In the genomic region with DNA sequence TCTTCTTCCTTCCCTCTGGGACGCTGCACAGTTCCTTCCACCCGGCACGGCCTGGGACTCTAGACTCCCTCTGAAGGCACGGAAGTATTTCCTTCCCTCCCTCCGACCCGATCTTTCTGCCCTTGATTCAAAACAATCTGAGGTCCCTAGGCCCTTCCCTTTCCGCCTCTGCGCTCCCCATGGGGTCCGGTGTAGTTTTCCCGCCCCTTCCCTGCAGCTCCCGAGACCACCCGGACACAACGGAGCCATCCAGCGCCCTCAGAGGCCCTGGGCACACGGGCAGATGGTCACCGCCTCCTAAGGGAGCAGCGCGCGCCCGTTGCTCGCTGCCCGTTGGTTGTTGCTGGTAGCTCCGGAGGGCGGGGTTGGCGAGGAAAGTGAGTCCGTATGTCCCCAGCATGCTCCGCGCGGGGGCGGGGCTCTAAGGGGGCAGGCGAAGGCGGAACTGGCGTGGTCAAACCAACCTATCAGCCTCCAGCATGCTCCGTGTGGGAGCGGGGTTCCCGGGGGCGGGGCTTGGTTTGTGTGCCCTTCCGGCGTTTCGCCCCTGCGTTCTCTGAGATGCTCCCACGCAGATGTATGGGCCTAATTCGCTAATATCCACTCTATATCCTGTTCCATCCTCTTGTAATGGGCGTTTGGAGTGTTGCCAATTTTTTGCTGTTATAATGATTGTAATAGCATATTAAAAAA, we compare ENCODE assay signal across 8 cellular contexts. TPM values are rescaled to one million over a fixed set of nuclear protein-coding genes. Genes with fewer than 3 reads are reported as not detected.
A peak's percentile ranks its signal among the peaks of the same experiment; 100 is the strongest.
DNase-seq lines count a peak whose midpoint lies in the region; ATAC-seq and TF ChIP-seq lines count a peak whose summit lies in the region.

No MANE protein-coding gene starts in this region.

- H3K36me3 Mint-ChIP-seq in T-helper 1 cell treated with Interleukin-12 subunit alpha and Interleukin-12 subunit beta and Interleukin-4 antibody, amounts not matched to agents 30 μg/mL and 1 μg/mL, for 36 hours (ENCODE audit: low read depth), result no peaks in the 10 kb centered on the region
- peaks cover 1% of the 10 kb centered on the region for H3K36me3 Mint-ChIP-seq in progenitor cell of endocrine pancreas (ENCODE audit: insufficient read depth)

- peak overlapping the region; percentile 93 for H3K4me3 Mint-ChIP-seq in T-helper 1 cell treated with Interleukin-12 subunit alpha and Interleukin-12 subunit beta and Interleukin-4 antibody, amounts not matched to agents 30 μg/mL and 1 μg/mL, for 36 hours
- H3K4me3 Mint-ChIP-seq in progenitor cell of endocrine pancreas (ENCODE audit: low read depth), result peak overlapping the region; percentile 83

- peak overlapping the region; percentile 92 for H3K27ac ChIP-seq in angular gyrus (ENCODE audit: low read depth, low read length)

- DNase-seq in NCI-H1694 (lab: John Stamatoyannopoulos, UW) (peak; percentile 96), left ventricle myocardium superior (peak; percentile 100), progenitor cell of endocrine pancreas (ENCODE audit: low spot score, unreplicated experiment) (peak; percentile 98), ureter (ENCODE audit: low spot score) (peak; percentile 99)

- TF ChIP-seq CTCF in progenitor cell of endocrine pancreas (IDR thresholded peaks at IDR 0.05; ENCODE audit: unreplicated experiment), result no peak

- intact Hi-C loops in left ventricle myocardium superior (cut with micrococcal nuclease), result no loop called here

- peaks cover 22% of the 10 kb centered on the region for H3K4me1 Mint-ChIP-seq in T-helper 1 cell treated with Interleukin-12 subunit alpha and Interleukin-12 subunit beta and Interleukin-4 antibody, amounts not matched to agents 30 μg/mL and 1 μg/mL, for 36 hours (ENCODE audit: low read depth)
- peaks cover 18% of the 10 kb centered on the region for H3K4me1 Mint-ChIP-seq in progenitor cell of endocrine pancreas (ENCODE audit: low read depth)

- H3K27me3 Mint-ChIP-seq in T-helper 1 cell treated with Interleukin-12 subunit alpha and Interleukin-12 subunit beta and Interleukin-4 antibody, amounts not matched to agents 30 μg/mL and 1 μg/mL, for 36 hours (ENCODE audit: low read depth), result peaks cover 4% of the 10 kb centered on the region
- no peaks in the 10 kb centered on the region for H3K27me3 Mint-ChIP-seq in progenitor cell of endocrine pancreas

- no peaks in the 10 kb centered on the region for H3K9me3 Mint-ChIP-seq in T-helper 1 cell treated with Interleukin-12 subunit alpha and Interleukin-12 subunit beta and Interleukin-4 antibody, amounts not matched to agents 30 μg/mL and 1 μg/mL, for 36 hours
- H3K9me3 Mint-ChIP-seq in progenitor cell of endocrine pancreas (ENCODE audit: low read depth), result no peaks in the 10 kb centered on the region

- peak overlapping the region; percentile 93 for H3K27ac Mint-ChIP-seq in T-helper 1 cell treated with Interleukin-12 subunit alpha and Interleukin-12 subunit beta and Interleukin-4 antibody, amounts not matched to agents 30 μg/mL and 1 μg/mL, for 36 hours
- peak overlapping the region; percentile 96 for H3K27ac Mint-ChIP-seq in progenitor cell of endocrine pancreas

- ATAC-seq in GM18498 (IDR thresholded peaks at IDR 0.05; ENCODE audit: unreplicated experiment), result peak; percentile 96
- peak; percentile 97 for ATAC-seq in HG02885 (IDR thresholded peaks at IDR 0.05; ENCODE audit: poor library complexity, unreplicated experiment)
- peak; percentile 99 for ATAC-seq in left ventricle myocardium superior

RNA-seq across cellular contexts. Expression of gene MIF, which starts 19.6 kb away (rescaled TPM):
- 270 TPM for total RNA-seq in left ventricle myocardium superior
- 562 and 580 TPM in 2 replicates for total RNA-seq in progenitor cell of endocrine pancreas
- total RNA-seq in ureter, result 528 TPM

RNA-seq across cellular contexts. Expression of gene GSTT2B, which starts 47.2 kb away (rescaled TPM):
- total RNA-seq in left ventricle myocardium superior, result 3.2 TPM
- 4.8 and 5.4 TPM in 2 replicates for total RNA-seq in progenitor cell of endocrine pancreas
- total RNA-seq in ureter, result 6.9 TPM

RNA-seq across cellular contexts. Expression of gene DDTL, which starts 52.9 kb away (rescaled TPM):
- total RNA-seq in left ventricle myocardium superior (1.6 TPM), progenitor cell of endocrine pancreas (not detected in 2 replicates), ureter (6.6 TPM)

RNA-seq across cellular contexts. Expression of gene SLC2A11, which starts 56.1 kb away (rescaled TPM):
- total RNA-seq in left ventricle myocardium superior (25.3 TPM), progenitor cell of endocrine pancreas (39.7 and 40.1 TPM in 2 replicates), ureter (15.0 TPM)

Comparison
In these comparisons a context has a peak if more than half of its experiments do, and no peak if none do; other contexts are left out.
1. Peak in every context shown above with its lines: DNase-seq, ATAC-seq and H3K27ac ChIP-seq.